In the genomic region with DNA sequence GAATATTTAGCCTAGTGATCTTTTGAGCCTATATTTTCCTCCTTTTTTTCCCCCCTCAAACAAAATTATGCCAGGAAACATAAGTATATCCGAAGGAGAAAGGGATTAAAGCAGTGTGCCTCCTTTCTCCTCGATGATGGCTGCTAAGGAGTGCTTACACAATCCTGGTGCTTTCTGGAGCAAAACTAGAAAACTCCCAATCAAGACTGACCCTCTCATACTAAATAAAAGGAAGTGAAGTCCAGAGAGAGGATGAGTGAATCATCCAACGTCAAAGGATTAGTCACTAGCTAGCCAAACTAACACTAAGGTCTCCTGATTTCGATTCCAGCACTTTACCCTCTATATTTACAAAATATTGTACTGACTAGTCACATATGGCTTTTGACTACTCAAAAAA, we compare ENCODE assay signal across 1 cellular context.
TF ChIP-seq lines count a peak whose summit lies in the region.

No MANE protein-coding gene starts in this region.

TF ChIP-seq in HepG2, 621 proteins besides CTCF, POLR2A, EP300 and RAD21 (continued from another document):
- TF ChIP-seq, protein P1, sequence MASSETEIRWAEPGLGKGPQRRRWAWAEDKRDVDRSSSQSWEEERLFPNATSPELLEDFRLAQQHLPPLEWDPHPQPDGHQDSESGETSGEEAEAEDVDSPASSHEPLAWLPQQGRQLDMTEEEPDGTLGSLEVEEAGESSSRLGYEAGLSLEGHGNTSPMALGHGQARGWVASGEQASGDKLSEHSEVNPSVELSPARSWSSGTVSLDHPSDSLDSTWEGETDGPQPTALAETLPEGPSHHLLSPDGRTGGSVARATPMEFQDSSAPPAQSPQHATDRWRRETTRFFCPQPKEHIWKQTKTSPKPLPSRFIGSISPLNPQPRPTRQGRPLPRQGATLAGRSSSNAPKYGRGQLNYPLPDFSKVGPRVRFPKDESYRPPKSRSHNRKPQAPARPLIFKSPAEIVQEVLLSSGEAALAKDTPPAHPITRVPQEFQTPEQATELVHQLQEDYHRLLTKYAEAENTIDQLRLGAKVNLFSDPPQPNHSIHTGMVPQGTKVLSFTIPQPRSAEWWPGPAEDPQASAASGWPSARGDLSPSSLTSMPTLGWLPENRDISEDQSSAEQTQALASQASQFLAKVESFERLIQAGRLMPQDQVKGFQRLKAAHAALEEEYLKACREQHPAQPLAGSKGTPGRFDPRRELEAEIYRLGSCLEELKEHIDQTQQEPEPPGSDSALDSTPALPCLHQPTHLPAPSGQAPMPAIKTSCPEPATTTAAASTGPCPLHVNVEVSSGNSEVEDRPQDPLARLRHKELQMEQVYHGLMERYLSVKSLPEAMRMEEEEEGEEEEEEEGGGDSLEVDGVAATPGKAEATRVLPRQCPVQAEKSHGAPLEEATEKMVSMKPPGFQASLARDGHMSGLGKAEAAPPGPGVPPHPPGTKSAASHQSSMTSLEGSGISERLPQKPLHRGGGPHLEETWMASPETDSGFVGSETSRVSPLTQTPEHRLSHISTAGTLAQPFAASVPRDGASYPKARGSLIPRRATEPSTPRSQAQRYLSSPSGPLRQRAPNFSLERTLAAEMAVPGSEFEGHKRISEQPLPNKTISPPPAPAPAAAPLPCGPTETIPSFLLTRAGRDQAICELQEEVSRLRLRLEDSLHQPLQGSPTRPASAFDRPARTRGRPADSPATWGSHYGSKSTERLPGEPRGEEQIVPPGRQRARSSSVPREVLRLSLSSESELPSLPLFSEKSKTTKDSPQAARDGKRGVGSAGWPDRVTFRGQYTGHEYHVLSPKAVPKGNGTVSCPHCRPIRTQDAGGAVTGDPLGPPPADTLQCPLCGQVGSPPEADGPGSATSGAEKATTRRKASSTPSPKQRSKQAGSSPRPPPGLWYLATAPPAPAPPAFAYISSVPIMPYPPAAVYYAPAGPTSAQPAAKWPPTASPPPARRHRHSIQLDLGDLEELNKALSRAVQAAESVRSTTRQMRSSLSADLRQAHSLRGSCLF (CRISPR knock-in tag; IDR thresholded peaks at IDR 0.05; ENCODE audit: borderline replicate concordance), result no peak
- TF ChIP-seq, protein P2, sequence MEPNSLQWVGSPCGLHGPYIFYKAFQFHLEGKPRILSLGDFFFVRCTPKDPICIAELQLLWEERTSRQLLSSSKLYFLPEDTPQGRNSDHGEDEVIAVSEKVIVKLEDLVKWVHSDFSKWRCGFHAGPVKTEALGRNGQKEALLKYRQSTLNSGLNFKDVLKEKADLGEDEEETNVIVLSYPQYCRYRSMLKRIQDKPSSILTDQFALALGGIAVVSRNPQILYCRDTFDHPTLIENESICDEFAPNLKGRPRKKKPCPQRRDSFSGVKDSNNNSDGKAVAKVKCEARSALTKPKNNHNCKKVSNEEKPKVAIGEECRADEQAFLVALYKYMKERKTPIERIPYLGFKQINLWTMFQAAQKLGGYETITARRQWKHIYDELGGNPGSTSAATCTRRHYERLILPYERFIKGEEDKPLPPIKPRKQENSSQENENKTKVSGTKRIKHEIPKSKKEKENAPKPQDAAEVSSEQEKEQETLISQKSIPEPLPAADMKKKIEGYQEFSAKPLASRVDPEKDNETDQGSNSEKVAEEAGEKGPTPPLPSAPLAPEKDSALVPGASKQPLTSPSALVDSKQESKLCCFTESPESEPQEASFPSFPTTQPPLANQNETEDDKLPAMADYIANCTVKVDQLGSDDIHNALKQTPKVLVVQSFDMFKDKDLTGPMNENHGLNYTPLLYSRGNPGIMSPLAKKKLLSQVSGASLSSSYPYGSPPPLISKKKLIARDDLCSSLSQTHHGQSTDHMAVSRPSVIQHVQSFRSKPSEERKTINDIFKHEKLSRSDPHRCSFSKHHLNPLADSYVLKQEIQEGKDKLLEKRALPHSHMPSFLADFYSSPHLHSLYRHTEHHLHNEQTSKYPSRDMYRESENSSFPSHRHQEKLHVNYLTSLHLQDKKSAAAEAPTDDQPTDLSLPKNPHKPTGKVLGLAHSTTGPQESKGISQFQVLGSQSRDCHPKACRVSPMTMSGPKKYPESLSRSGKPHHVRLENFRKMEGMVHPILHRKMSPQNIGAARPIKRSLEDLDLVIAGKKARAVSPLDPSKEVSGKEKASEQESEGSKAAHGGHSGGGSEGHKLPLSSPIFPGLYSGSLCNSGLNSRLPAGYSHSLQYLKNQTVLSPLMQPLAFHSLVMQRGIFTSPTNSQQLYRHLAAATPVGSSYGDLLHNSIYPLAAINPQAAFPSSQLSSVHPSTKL (CRISPR knock-in tag; IDR thresholded peaks at IDR 0.05), result 0 out of 2 replicates have a peak, but pooled peaks have one; percentile 38
- TF ChIP-seq ELF3 (CRISPR knock-in tag; IDR thresholded peaks at IDR 0.05) (peak; percentile 61), FOSL2 (CRISPR knock-in tag; IDR thresholded peaks at IDR 0.05) (peak; percentile 79)
- TF ChIP-seq, protein P3, sequence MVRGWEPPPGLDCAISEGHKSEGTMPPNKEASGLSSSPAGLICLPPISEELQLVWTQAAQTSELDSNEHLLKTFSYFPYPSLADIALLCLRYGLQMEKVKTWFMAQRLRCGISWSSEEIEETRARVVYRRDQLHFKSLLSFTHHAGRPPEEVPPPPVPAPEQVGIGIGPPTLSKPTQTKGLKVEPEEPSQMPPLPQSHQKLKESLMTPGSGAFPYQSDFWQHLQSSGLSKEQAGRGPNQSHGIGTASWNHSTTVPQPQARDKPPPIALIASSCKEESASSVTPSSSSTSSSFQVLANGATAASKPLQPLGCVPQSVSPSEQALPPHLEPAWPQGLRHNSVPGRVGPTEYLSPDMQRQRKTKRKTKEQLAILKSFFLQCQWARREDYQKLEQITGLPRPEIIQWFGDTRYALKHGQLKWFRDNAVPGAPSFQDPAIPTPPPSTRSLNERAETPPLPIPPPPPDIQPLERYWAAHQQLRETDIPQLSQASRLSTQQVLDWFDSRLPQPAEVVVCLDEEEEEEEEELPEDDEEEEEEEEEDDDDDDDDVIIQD (CRISPR knock-in tag; IDR thresholded peaks at IDR 0.05; ENCODE audit: low read depth), result peak; percentile 83; the same call in 1 of the 2 replicates
